1 cellular context compared by ENCODE assay signal in genomic region chr7:130350945-130351663, GRCh38.
TF ChIP-seq lines count a peak whose summit lies in the region.

No MANE protein-coding gene starts in this region.

TF ChIP-seq in GM12878, 131 proteins besides CTCF, POLR2A, EP300 and RAD21 (continued from another document):
- TF ChIP-seq NR2F1 (conservative IDR thresholded peaks at IDR 0.05) (no peak; the same call in 1 of the 2 replicates), BACH1 (IDR thresholded peaks at IDR 0.05; ENCODE audit: borderline replicate concordance) (no peak), HSF1 (IDR thresholded peaks at IDR 0.05; ENCODE audit: low read depth, low read length) (no peak), RCOR1 (conservative IDR thresholded peaks at IDR 0.05; ENCODE audit: low read depth, low read length) (no peak), CHD4 (IDR thresholded peaks at IDR 0.05) (no peak), BCL3 (IDR thresholded peaks at IDR 0.05; ENCODE audit: borderline replicate concordance, insufficient read depth, low read depth, low read length, poor library complexity, severe bottlenecking) (peak; percentile 95), TBL1XR1 (IDR thresholded peaks at IDR 0.05; ENCODE audit: low read depth, low read length) (peak; percentile 64; the same call in 1 of the 2 replicates)
